In the genomic region with DNA sequence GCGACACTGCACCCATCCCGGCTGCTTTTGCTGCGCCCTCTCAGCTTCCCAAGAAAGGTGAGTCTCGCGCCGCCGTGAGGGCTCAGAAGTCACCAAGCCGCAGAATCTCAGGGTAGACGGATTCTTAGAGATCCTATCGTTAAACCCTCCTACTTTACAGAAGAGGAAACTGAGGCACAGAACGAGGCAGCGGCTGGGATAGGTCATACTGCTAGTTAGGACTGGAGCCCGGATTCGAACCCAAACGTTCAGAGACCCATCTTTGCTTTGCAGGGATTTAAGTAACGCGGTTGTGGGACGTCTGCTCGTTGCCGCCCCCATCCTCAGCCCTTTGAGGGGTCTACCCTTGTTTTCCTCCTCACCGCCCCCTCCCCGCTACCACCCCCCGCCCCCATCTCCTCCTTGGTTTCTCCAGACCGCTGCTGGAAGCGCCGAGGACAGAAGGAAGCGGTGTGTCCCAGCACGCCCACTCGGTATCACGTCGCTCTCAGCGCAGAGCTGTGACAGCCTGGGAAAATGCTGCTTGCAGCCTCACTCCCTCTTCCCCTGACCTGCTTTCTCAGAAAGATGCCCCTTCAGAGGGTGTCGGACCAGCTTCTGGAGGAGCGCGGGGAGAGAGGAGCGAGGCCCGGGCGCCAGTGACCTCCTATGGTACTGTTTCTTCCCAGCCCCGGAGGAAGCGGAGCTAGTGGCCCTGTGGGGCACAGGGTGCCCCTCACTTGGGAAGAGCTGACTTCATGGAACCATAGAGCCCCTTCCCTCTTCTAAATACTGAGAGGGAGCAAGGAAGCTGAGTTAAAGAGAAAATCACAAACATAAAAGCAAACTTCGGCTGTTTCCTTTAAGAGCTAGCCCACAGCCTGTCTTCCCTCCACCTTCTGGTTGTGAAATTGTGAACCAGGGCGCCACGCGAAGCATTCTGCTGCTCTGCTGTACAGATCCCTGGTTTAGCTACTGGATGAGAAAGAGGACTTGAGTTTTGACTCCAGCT, we compare ENCODE assay signal across 8 cellular contexts. TPM values are rescaled to one million over a fixed set of nuclear protein-coding genes. Genes with fewer than 3 reads are reported as not detected.
DNase-seq lines count a peak whose midpoint lies in the region; ATAC-seq and TF ChIP-seq lines count a peak whose summit lies in the region.

No MANE protein-coding gene starts in this region.

- H3K36me3 ChIP-seq in GM06990 (ENCODE audit: control insufficient read depth, insufficient read depth, low read length) = no peaks in the 10 kb centered on the region

- H3K27me3 Mint-ChIP-seq in brain = peaks cover 24% of the 10 kb centered on the region

- no peaks in the 10 kb centered on the region for H3K27me3 ChIP-seq in GM06990 (replicated peaks; ENCODE audit: control insufficient read depth, insufficient read depth, low read length)

- TF ChIP-seq CTCF in GM06990 (IDR thresholded peaks at IDR 0.05; ENCODE audit: insufficient read depth, low read length, poor library complexity, severe bottlenecking) (no peak), brain (conservative IDR thresholded peaks at IDR 0.05) (no peak)

- no peaks in the 10 kb centered on the region for H3K36me3 Mint-ChIP-seq in brain

- ATAC-seq in HG03159 (IDR thresholded peaks at IDR 0.05; ENCODE audit: unreplicated experiment) (peak; percentile 35), HG03108 (IDR thresholded peaks at IDR 0.05; ENCODE audit: unreplicated experiment) (no peak)

- H3K27ac Mint-ChIP-seq in brain = peak overlapping the region in 3 of 5 experiments; percentile 41 to 83 (median 68)

- H3K4me1 Mint-ChIP-seq in brain = peaks cover 22% of the 10 kb centered on the region

- DNase-seq in GM06990 (ENCODE audit: extremely low read depth, insufficient read length) (peak; percentile 14), T-helper 1 cell (peak in 4 of 5 donors; percentile 7 to 34 (median 23)), renal cortical epithelial cell (ENCODE audit: low read depth) (peak; percentile 56), SHP77 treated with DMSO at 0.1 percent for 48 hours (lab: John Stamatoyannopoulos, UW) (no peak)

- H3K4me3 Mint-ChIP-seq in brain = peak overlapping the region; percentile 86 to 93 (median 90)

- peak overlapping the region; percentile 92 for H3K4me3 ChIP-seq in GM06990 (replicated peaks; ENCODE audit: low read depth, low read length)
- H3K4me3 ChIP-seq in iPS-11a (ENCODE audit: low read depth, low read length) = peak overlapping the region; percentile 71

- no peaks in the 10 kb centered on the region for H3K9me3 Mint-ChIP-seq in brain

RNA-seq across cellular contexts. Expression of a gene that starts 0.6 kb away (rescaled TPM):
- 2.1 TPM for polyA plus RNA-seq in brain (ENCODE audit: insufficient read depth, low read depth, low replicate concordance)
- total RNA-seq in renal cortical epithelial cell = 11.3 and 16.1 TPM in 2 replicates
